19 cellular contexts compared by ENCODE assay signal in genomic region chr7:90225601-90226000, GRCh38. TPM values are rescaled to one million over a fixed set of nuclear protein-coding genes. Genes with fewer than 3 reads are reported as not detected.
A peak's percentile ranks its signal among the peaks of the same experiment; 100 is the strongest.
DNase-seq lines count a peak whose midpoint lies in the region; TF ChIP-seq lines count a peak whose summit lies in the region.
"Had no signal": no experiment of that assay in that cellular context is flagged by ENCODE, and none has a peak within 500 bp of the region (broad histone marks: within the 10 kb centered on the region; RNA-seq: fewer than 3 reads in every experiment).

No MANE protein-coding gene starts in this region.

- H3K36me3 ChIP-seq in iPS-15b (ENCODE audit: control insufficient read depth, insufficient read depth, low read length) (no peaks in the 10 kb centered on the region), prostate gland (no peaks in the 10 kb centered on the region)
- H3K36me3 ChIP-seq: BLaER1 treated with 17β-estradiol and CSF1 and Interleukin-3, amounts not matched to agents 10 nM and 100 nM had no signal

- H3K27me3 ChIP-seq in iPS-15b (ENCODE audit: control insufficient read depth, insufficient read depth, low read length): no peaks in the 10 kb centered on the region
- H3K27me3 ChIP-seq in prostate gland (replicated peaks; ENCODE audit: insufficient read depth): no peaks in the 10 kb centered on the region
- H3K27me3 ChIP-seq: BLaER1 treated with 17β-estradiol and CSF1 and Interleukin-3, amounts not matched to agents 10 nM and 100 nM had no signal

- H3K27ac ChIP-seq in 22Rv1: peak overlapping the region; percentile 89
- peak overlapping the region; percentile 93 to 99 for H3K27ac ChIP-seq in prostate gland
- H3K27ac ChIP-seq: BLaER1 treated with 17β-estradiol and CSF1 and Interleukin-3, amounts not matched to agents 10 nM and 100 nM; C4-2B had no signal

- DNase-seq in LNCaP clone FGC (ENCODE audit: low read depth) (peak; percentile 91), prostate gland (ENCODE audit: low spot score) (no peak), AG08396 (ENCODE audit: low spot score) (no peak), NCI-H82 (lab: John Stamatoyannopoulos, UW) (no peak)
- DNase-seq in activated CD4-positive, CD25-positive, alpha-beta regulatory T cell treated with anti-CD3 and anti-CD28 coated beads, Interleukin-2, amount 50 U/mL, for 72 hours: no peak
- DNase-seq: 8988T; ACHN; AML-193; Caco-2; Calu3; CD4-positive, alpha-beta T cell; CD8-positive, alpha-beta T cell; DMS79 treated with DMSO at 0.1 percent for 48 hours; GF-D8 had no signal

- peak overlapping the region; percentile 42 for H3K9ac ChIP-seq in iPS-15b (ENCODE audit: low read depth, low read length)
- H3K9ac ChIP-seq: BLaER1 treated with 17β-estradiol and CSF1 and Interleukin-3, amounts not matched to agents 10 nM and 100 nM had no signal

- WGBS in prostate gland: 27% methylated on average over 1 of the region's 1 CpG

- intact Hi-C loops in prostate gland (cut with DNase I): no loop called here

- no peak for TF ChIP-seq CTCF in 22Rv1 (IDR thresholded peaks at IDR 0.05)
- no peak for TF ChIP-seq CTCF in LNCaP clone FGC (IDR thresholded peaks at IDR 0.05; ENCODE audit: control insufficient read depth, extremely low read depth, insufficient read depth)
- TF ChIP-seq CTCF in prostate gland (IDR thresholded peaks at IDR 0.05): no peak

- no peak for TF ChIP-seq POLR2A in prostate gland (IDR thresholded peaks at IDR 0.05)

- H3K4me1 ChIP-seq in iPS-15b (ENCODE audit: control insufficient read depth, insufficient read depth, low read length): peaks cover 27% of the 10 kb centered on the region
- H3K4me1 ChIP-seq in prostate gland (replicated peaks): peaks cover 25% of the 10 kb centered on the region
- H3K4me1 ChIP-seq: BLaER1 treated with 17β-estradiol and CSF1 and Interleukin-3, amounts not matched to agents 10 nM and 100 nM had no signal

- H3K9me3 ChIP-seq in iPS-15b (ENCODE audit: control insufficient read depth, insufficient read depth, low read length) (no peaks in the 10 kb centered on the region), prostate gland (no peaks in the 10 kb centered on the region)
- H3K9me3 ChIP-seq: BLaER1 treated with 17β-estradiol and CSF1 and Interleukin-3, amounts not matched to agents 10 nM and 100 nM had no signal

- no peak overlapping the region for H3K4me3 ChIP-seq in LNCaP clone FGC (ENCODE audit: low read depth, low read length)
- no peak overlapping the region for H3K4me3 ChIP-seq in iPS-15b (ENCODE audit: low read depth, low read length)
- H3K4me3 ChIP-seq in prostate gland: no peak overlapping the region
- H3K4me3 ChIP-seq: BLaER1 treated with 17β-estradiol and CSF1 and Interleukin-3, amounts not matched to agents 10 nM and 100 nM had no signal

RNA-seq across cellular contexts. Expression of gene STEAP2, which starts 14.1 kb away (rescaled TPM):
- total RNA-seq in prostate gland: 100 to 1,000 TPM; 167 to 555 TPM
- total RNA-seq: B cell; CD4-positive, alpha-beta T cell; CD8-positive, alpha-beta T cell had no signal

RNA-seq across cellular contexts. Expression of gene CFAP69, which starts 19.4 kb away (rescaled TPM):
- total RNA-seq in prostate gland: 10 to 100 TPM; 27.4 to 50.6 TPM
- total RNA-seq: CD4-positive, alpha-beta T cell; CD8-positive, alpha-beta T cell had no signal
